ENCODE assay signal across 10 cellular contexts in the genomic region with DNA sequence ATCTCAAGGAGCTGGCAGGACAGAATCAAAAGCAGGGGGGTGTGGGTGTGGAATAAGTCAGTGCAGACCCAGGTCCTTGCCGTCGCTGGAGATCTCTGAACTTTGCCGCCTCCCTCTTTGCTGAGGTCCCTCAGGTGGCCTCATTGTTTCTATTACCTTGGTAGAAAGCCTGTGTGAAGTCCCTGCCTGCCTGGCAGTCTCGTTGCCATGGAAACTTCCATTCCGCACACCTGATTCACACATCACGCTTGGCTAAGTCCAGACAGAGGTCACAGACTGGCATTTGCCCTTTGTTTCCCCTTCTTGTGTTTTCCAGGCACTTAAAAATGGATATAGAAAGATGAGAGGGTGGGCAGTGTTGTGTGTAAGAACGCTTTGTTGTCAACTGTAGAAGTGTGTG.
DNase-seq lines count a peak whose midpoint lies in the region; ATAC-seq and TF ChIP-seq lines count a peak whose summit lies in the region.
"Had no signal": no experiment of that assay in that cellular context is flagged by ENCODE, and none has a peak within 500 bp of the region (broad histone marks: within the 10 kb centered on the region; RNA-seq: fewer than 3 reads in every experiment).

No MANE protein-coding gene starts in this region.

- no peak overlapping the region for H3K27ac ChIP-seq in upper lobe of right lung

- ATAC-seq in upper lobe of right lung, result peak; percentile 63

- TF ChIP-seq CTCF in upper lobe of right lung (IDR thresholded peaks at IDR 0.05), result no peak

- H3K9me3 Mint-ChIP-seq in activated naive CD4-positive, alpha-beta T cell treated with anti-CD3 and anti-CD28 coated beads for 36 hours, result peaks cover 6% of the 10 kb centered on the region
- peaks cover 1% of the 10 kb centered on the region for H3K9me3 Mint-ChIP-seq in activated naive CD4-positive, alpha-beta T cell treated with anti-CD3 and anti-CD28 coated beads, Interleukin-2, amount 10 ng/mL, durations not matched to agents 7 days and 5 days

- no peak overlapping the region for H3K27ac Mint-ChIP-seq in activated naive CD4-positive, alpha-beta T cell treated with anti-CD3 and anti-CD28 coated beads for 36 hours
- no peak overlapping the region for H3K27ac Mint-ChIP-seq in activated naive CD4-positive, alpha-beta T cell treated with anti-CD3 and anti-CD28 coated beads, Interleukin-2, amount 10 ng/mL, durations not matched to agents 7 days and 5 days
- H3K27ac Mint-ChIP-seq: activated naive CD4-positive, alpha-beta T cell treated with anti-CD3 and anti-CD28 coated beads, Interleukin-2, amount 50 U/mL, for 72 hours; CD4-positive, CD25-positive, alpha-beta regulatory T cell had no signal

- intact Hi-C loops in activated naive CD4-positive, alpha-beta T cell treated with anti-CD3 and anti-CD28 coated beads for 36 hours (cut with micrococcal nuclease), result no loop called here
- intact Hi-C loops in upper lobe of right lung (cut with DNase I), result no loop called here

- in situ Hi-C loops in G401 (cut with HindIII; ENCODE audit: low sequenced_read_pairs), result no loop called here

- H3K4me1 ChIP-seq in endocrine pancreas (ENCODE audit: control insufficient read depth, insufficient read depth, low read length) (peaks cover 6% of the 10 kb centered on the region), upper lobe of right lung (no peaks in the 10 kb centered on the region)

- H3K4me1 Mint-ChIP-seq in activated naive CD4-positive, alpha-beta T cell treated with anti-CD3 and anti-CD28 coated beads for 36 hours (ENCODE audit: low read depth), result no peaks in the 10 kb centered on the region
- H3K4me1 Mint-ChIP-seq in activated naive CD4-positive, alpha-beta T cell treated with anti-CD3 and anti-CD28 coated beads, Interleukin-2, amount 10 ng/mL, durations not matched to agents 7 days and 5 days, result no peaks in the 10 kb centered on the region
- H3K4me1 Mint-ChIP-seq: CD4-positive, CD25-positive, alpha-beta regulatory T cell had no signal

- peak; percentile 8 for DNase-seq in activated naive CD4-positive, alpha-beta T cell treated with anti-CD3 and anti-CD28 coated beads for 36 hours
- no peak for DNase-seq in activated naive CD4-positive, alpha-beta T cell treated with anti-CD3 and anti-CD28 coated beads, Interleukin-2, amount 10 ng/mL, durations not matched to agents 7 days and 5 days
- DNase-seq in NCI-H1105 (lab: John Stamatoyannopoulos, UW) (peak; percentile 76), upper lobe of right lung (no peak), G401 (ENCODE audit: low spot score) (no peak), NCI-H1048 (lab: John Stamatoyannopoulos, UW) (no peak)
- no peak for DNase-seq in effector CD4-positive, alpha-beta T cell
- DNase-seq: CD4-positive, CD25-positive, alpha-beta regulatory T cell had no signal

- CTCF ChIA-PET in activated naive CD4-positive, alpha-beta T cell treated with anti-CD3 and anti-CD28 coated beads for 36 hours (lab: Charles Lee), result no interaction called here
- CTCF ChIA-PET in activated naive CD4-positive, alpha-beta T cell treated with anti-CD3 and anti-CD28 coated beads, Interleukin-2, amount 10 ng/mL, durations not matched to agents 7 days and 5 days (lab: Charles Lee), result no interaction called here

- peak overlapping the region; percentile 4 for H3K9ac ChIP-seq in endocrine pancreas (ENCODE audit: control insufficient read depth, insufficient read depth, low read length)

- H3K36me3 Mint-ChIP-seq in activated naive CD4-positive, alpha-beta T cell treated with anti-CD3 and anti-CD28 coated beads for 36 hours (ENCODE audit: low read depth), result no peaks in the 10 kb centered on the region
- no peaks in the 10 kb centered on the region for H3K36me3 Mint-ChIP-seq in activated naive CD4-positive, alpha-beta T cell treated with anti-CD3 and anti-CD28 coated beads, Interleukin-2, amount 10 ng/mL, durations not matched to agents 7 days and 5 days
- H3K36me3 Mint-ChIP-seq: activated naive CD4-positive, alpha-beta T cell treated with anti-CD3 and anti-CD28 coated beads, Interleukin-2, amount 50 U/mL, for 72 hours; CD4-positive, CD25-positive, alpha-beta regulatory T cell had no signal

- H3K36me3 ChIP-seq in endocrine pancreas (ENCODE audit: control insufficient read depth, insufficient read depth, low read length) (no peaks in the 10 kb centered on the region), upper lobe of right lung (no peaks in the 10 kb centered on the region)

- no peaks in the 10 kb centered on the region for H3K27me3 Mint-ChIP-seq in activated naive CD4-positive, alpha-beta T cell treated with anti-CD3 and anti-CD28 coated beads for 36 hours (ENCODE audit: low read depth)
- no peaks in the 10 kb centered on the region for H3K27me3 Mint-ChIP-seq in activated naive CD4-positive, alpha-beta T cell treated with anti-CD3 and anti-CD28 coated beads, Interleukin-2, amount 10 ng/mL, durations not matched to agents 7 days and 5 days
- H3K27me3 Mint-ChIP-seq: CD4-positive, CD25-positive, alpha-beta regulatory T cell had no signal

- H3K9me3 ChIP-seq in endocrine pancreas (ENCODE audit: control insufficient read depth, low read length), result no peaks in the 10 kb centered on the region
- H3K9me3 ChIP-seq in upper lobe of right lung, result peaks cover 11% of the 10 kb centered on the region

- no peak overlapping the region for H3K4me3 Mint-ChIP-seq in activated naive CD4-positive, alpha-beta T cell treated with anti-CD3 and anti-CD28 coated beads for 36 hours
- no peak overlapping the region for H3K4me3 Mint-ChIP-seq in activated naive CD4-positive, alpha-beta T cell treated with anti-CD3 and anti-CD28 coated beads, Interleukin-2, amount 10 ng/mL, durations not matched to agents 7 days and 5 days
- H3K4me3 Mint-ChIP-seq: CD4-positive, CD25-positive, alpha-beta regulatory T cell had no signal

- H3K27me3 ChIP-seq in endocrine pancreas (ENCODE audit: control insufficient read depth, insufficient read depth, low read length) (no peaks in the 10 kb centered on the region), upper lobe of right lung (no peaks in the 10 kb centered on the region)

- H3K4me3 ChIP-seq in endocrine pancreas (ENCODE audit: control insufficient read depth, insufficient read depth, low read length) (no peak overlapping the region), upper lobe of right lung (no peak overlapping the region)

Comparison
In these comparisons a context has a peak if more than half of its experiments do, and no peak if none do; other contexts are left out.
1. DNase-seq: peak in activated naive CD4-positive, alpha-beta T cell treated with anti-CD3 and anti-CD28 coated beads for 36 hours (single experiment) and NCI-H1105 (single experiment); none in activated naive CD4-positive, alpha-beta T cell treated with anti-CD3 and anti-CD28 coated beads, Interleukin-2, amount 10 ng/mL, durations not matched to agents 7 days and 5 days (single experiment), upper lobe of right lung (single experiment), effector CD4-positive, alpha-beta T cell (single experiment), G401 (single experiment) and NCI-H1048 (single experiment).